Comparison of ENCODE assay signal across 26 cellular contexts in the genomic region with DNA sequence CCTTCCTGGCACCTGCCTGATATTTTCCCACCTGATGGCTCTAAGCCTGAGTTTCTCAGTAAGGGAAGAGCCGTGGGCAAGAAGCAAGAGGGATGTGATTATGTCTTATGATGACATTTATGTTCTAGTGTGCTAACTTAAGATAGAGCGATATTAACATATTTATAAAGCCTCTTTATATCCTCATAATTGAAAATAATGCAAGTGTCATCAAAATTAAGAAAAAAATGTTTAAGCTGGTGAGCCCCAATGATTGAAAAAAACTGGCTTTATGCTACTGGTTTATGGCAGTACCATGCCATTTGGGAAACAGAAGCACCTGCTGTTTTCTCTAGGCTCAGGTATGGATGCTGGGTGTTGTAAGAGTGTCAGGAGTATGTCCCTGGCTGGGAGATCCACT.
"Had no signal": no experiment of that assay in that cellular context is flagged by ENCODE, and none has a peak within 500 bp of the region (broad histone marks: within the 10 kb centered on the region; RNA-seq: fewer than 3 reads in every experiment).

No MANE protein-coding gene starts in this region.

- H2AFZ ChIP-seq: hepatocyte, parathyroid adenoma had no signal

- H3K9me3 ChIP-seq: gastrocnemius medialis, heart left ventricle, mucosa of descending colon, neutrophil, tibial artery had no signal

- ATAC-seq: esophagus mucosa; heart left ventricle; mucosa of descending colon; natural killer cell treated with Interleukin-12 subunit alpha and Interleukin-12 subunit beta and Interleukin-15 and Interleukin-18, amount 100 ng/mL, for 72 hours; sciatic nerve; stimulated activated naive CD8-positive, alpha-beta T cell treated with anti-CD3 and anti-CD28 coated beads, Interleukin-15, amount 100 ng/mL, for 72 hours had no signal

- H3K4me3 ChIP-seq: gastrocnemius medialis, heart left ventricle, hepatocyte, lung, mucosa of descending colon, smooth muscle cell, tibial artery had no signal

- H3K27ac ChIP-seq: epithelial cell of prostate, gastrocnemius medialis, heart left ventricle, hepatocyte, neutrophil, parathyroid adenoma had no signal

- H3K36me3 ChIP-seq: gastrocnemius medialis, heart left ventricle, neutrophil, tibial artery had no signal

- H3K79me2 ChIP-seq: parathyroid adenoma had no signal

- DNase-seq: dorsolateral prefrontal cortex; effector CD8-positive, alpha-beta T cell; endodermal cell; foreskin fibroblast; gastrocnemius medialis; heart left ventricle; kidney; mucosa of descending colon; naive B cell; stimulated activated CD4-positive, alpha-beta T cell treated with anti-CD3 and anti-CD28 coated beads, Interleukin-12 subunit alpha, Interleukin-12 subunit beta, amount 100 ng/mL, for 4 hours; stimulated activated CD4-positive, alpha-beta T cell treated with anti-CD3 and anti-CD28 coated beads, Interleukin-1b, Interleukin-23, amount 100 ng/mL, for 48 hours; stimulated activated CD4-positive, alpha-beta T cell treated with anti-CD3 and anti-CD28 coated beads, Interleukin-4, amount 100 ng/mL, for 1 hour; stimulated activated CD8-positive, alpha-beta memory T cell treated with anti-CD3 and anti-CD28 coated beads, Interleukin-4, amount 100 ng/mL, for 48 hours; stimulated activated naive CD4-positive, alpha-beta T cell; stimulated activated naive CD8-positive, alpha-beta T cell treated with anti-CD3 and anti-CD28 coated beads, Interleukin-15, amount 100 ng/mL, for 72 hours; tibial artery had no signal

- FAIRE-seq: colon, kidney had no signal

- H3K4me1 ChIP-seq: parathyroid adenoma had no signal

- H3K27me3 ChIP-seq: dorsolateral prefrontal cortex, gastrocnemius medialis, heart left ventricle, hepatocyte, neutrophil, tibial artery had no signal

- H3K4me2 ChIP-seq: hepatocyte, smooth muscle cell had no signal

- H3K9ac ChIP-seq: parathyroid adenoma had no signal
